8 cellular contexts compared by ENCODE assay signal in the genomic region with DNA sequence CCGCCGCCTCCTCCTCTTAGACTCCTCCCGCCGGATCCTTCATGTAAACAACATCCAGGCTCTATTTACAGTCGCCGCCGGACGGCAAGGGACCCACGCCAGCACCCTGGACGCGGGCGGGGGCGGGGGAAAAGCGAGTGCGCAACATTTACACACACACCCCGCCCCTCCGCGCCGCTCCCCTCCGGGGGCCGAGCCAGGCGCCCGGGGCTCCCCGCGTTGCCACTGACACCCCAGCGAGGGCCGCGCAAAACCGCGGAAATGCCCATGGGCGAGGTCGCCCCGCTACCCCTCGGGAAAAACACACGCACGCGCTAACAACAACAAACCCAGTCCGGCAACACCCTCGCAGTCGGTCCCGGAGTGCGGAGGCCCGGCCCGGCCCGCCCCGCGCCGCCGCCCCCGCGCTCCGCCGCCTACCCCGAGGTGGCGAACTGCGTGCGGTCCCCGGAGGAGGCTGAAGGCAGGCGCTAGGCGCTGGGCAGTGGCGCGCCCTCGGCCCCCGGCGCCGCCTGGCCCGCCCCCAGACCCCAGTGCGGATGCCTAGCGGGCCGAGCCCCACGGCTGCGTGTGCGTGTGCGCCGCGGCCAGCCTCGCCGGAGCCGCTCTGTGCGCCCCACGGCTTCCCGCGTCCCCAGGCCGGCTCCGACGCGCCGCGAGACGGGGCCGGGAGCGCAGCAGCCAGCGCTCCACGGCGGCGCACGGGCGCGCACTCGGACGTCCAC.
A peak's percentile ranks its signal among the peaks of the same experiment; 100 is the strongest.
DNase-seq lines count a peak whose midpoint lies in the region; ATAC-seq and TF ChIP-seq lines count a peak whose summit lies in the region.

No MANE protein-coding gene starts in this region.

- no peaks in the 10 kb centered on the region for H3K27me3 Mint-ChIP-seq in activated naive CD8-positive, alpha-beta T cell treated with anti-CD3 and anti-CD28 coated beads, Interleukin-2, amount 50 U/mL, for 24 hours

- H3K9ac ChIP-seq in parathyroid adenoma = peak overlapping the region; percentile 76

- no peaks in the 10 kb centered on the region for H3K36me3 Mint-ChIP-seq in activated naive CD8-positive, alpha-beta T cell treated with anti-CD3 and anti-CD28 coated beads, Interleukin-2, amount 50 U/mL, for 24 hours (ENCODE audit: low read depth)

- H3K36me3 ChIP-seq in BJ (ENCODE audit: control insufficient read depth, insufficient read depth, low read length) = no peaks in the 10 kb centered on the region
- no peaks in the 10 kb centered on the region for H3K36me3 ChIP-seq in parathyroid adenoma (ENCODE audit: control insufficient read depth, insufficient read depth, low read length)
- H3K36me3 ChIP-seq in tibial artery = no peaks in the 10 kb centered on the region

- no peak for DNase-seq in BJ (ENCODE audit: low read depth)
- peak; percentile 68 for DNase-seq in HuH-7 (ENCODE audit: low spot score)
- peak; percentile 69 for DNase-seq in SW480 (ENCODE audit: low spot score)
- DNase-seq in activated naive CD8-positive, alpha-beta T cell treated with anti-CD3 and anti-CD28 coated beads, Interleukin-2, amount 50 U/mL, for 24 hours = peak; percentile 75
- peak; percentile 96 for DNase-seq in cardiac septum (ENCODE audit: low spot score)
- peak; percentile 98 for DNase-seq in tibial artery

- H3K4me3 ChIP-seq in BJ (ENCODE audit: low read depth, low read length) (peak overlapping the region; percentile 84), parathyroid adenoma (ENCODE audit: low read depth, low read length) (peak overlapping the region; percentile 64), tibial artery (peak overlapping the region; percentile 73 to 88)

- no peaks in the 10 kb centered on the region for H3K9me3 Mint-ChIP-seq in activated naive CD8-positive, alpha-beta T cell treated with anti-CD3 and anti-CD28 coated beads, Interleukin-2, amount 50 U/mL, for 24 hours

- no peaks in the 10 kb centered on the region; the same call in 1 of the 2 replicates for H3K27me3 ChIP-seq in BJ (ENCODE audit: control insufficient read depth, insufficient read depth, low read length)
- H3K27me3 ChIP-seq in parathyroid adenoma (ENCODE audit: control insufficient read depth, insufficient read depth, low read length) = no peaks in the 10 kb centered on the region
- no peaks in the 10 kb centered on the region for H3K27me3 ChIP-seq in tibial artery

- peaks cover 48% of the 10 kb centered on the region for H3K4me1 Mint-ChIP-seq in activated naive CD8-positive, alpha-beta T cell treated with anti-CD3 and anti-CD28 coated beads, Interleukin-2, amount 50 U/mL, for 24 hours

- intact Hi-C loops in cardiac septum (cut with DNase I) = loop anchor here (2.0 to 10.0 kb wide), 7 partner anchors 64 to 618 kb away; a partner anchor contains a TSS
- intact Hi-C loops in tibial artery (cut with DNase I; ENCODE audit: low total_unique reads) = loop anchor here (5.0 kb wide), 3 partner anchors 65 to 135 kb away; a partner anchor contains a TSS

- TF ChIP-seq CTCF in BJ (IDR thresholded peaks at IDR 0.05; ENCODE audit: insufficient read depth, low read depth, low read length) (no peak), parathyroid adenoma (IDR thresholded peaks at IDR 0.05) (no peak), tibial artery (IDR thresholded peaks at IDR 0.05) (no peak)

- H3K27ac Mint-ChIP-seq in activated naive CD8-positive, alpha-beta T cell treated with anti-CD3 and anti-CD28 coated beads, Interleukin-2, amount 50 U/mL, for 24 hours = peak overlapping the region; percentile 74

- peak; percentile 53 for ATAC-seq in GM19351 (IDR thresholded peaks at IDR 0.05; ENCODE audit: unreplicated experiment)
- peak; percentile 64 for ATAC-seq in activated naive CD8-positive, alpha-beta T cell treated with anti-CD3 and anti-CD28 coated beads, Interleukin-2, amount 50 U/mL, for 24 hours

- peak overlapping the region; percentile 80 for H2AFZ ChIP-seq in parathyroid adenoma

- no peaks in the 10 kb centered on the region for H3K9me3 ChIP-seq in parathyroid adenoma (ENCODE audit: control insufficient read depth, low read length)
- H3K9me3 ChIP-seq in tibial artery = no peaks in the 10 kb centered on the region

- H3K79me2 ChIP-seq in parathyroid adenoma = no peaks in the 10 kb centered on the region

- CTCF ChIA-PET in BJ (lab: Yijun Ruan, JAX) = interaction anchor here (1.0 to 5.0 kb wide), 2 partner anchors 8 to 142 kb away, joined by 3 to 21 read pairs; no protein-coding TSS in a partner anchor

- H3K4me1 ChIP-seq in parathyroid adenoma (peaks cover 6% of the 10 kb centered on the region), tibial artery (peaks cover 0 to 43% (median 30%) of the 10 kb centered on the region in 4 donors)

- peak overlapping the region; percentile 65 for H3K4me2 ChIP-seq in parathyroid adenoma (ENCODE audit: low read length)

- H3K4me3 Mint-ChIP-seq in activated naive CD8-positive, alpha-beta T cell treated with anti-CD3 and anti-CD28 coated beads, Interleukin-2, amount 50 U/mL, for 24 hours = peak overlapping the region; percentile 82

- POLR2A ChIA-PET in BJ (lab: Charles Lee) = no interaction called here

- H3K27ac ChIP-seq in parathyroid adenoma (peak overlapping the region; percentile 87), tibial artery (peak overlapping the region; percentile 98 to 100)
